In genomic region chr14:57066887-57067513, GRCh38 we compare ENCODE assay signal across 8 cellular contexts.
DNase-seq lines count a peak whose midpoint lies in the region; ATAC-seq and TF ChIP-seq lines count a peak whose summit lies in the region.

No MANE protein-coding gene starts in this region.

- TF ChIP-seq CTCF in 22Rv1 (IDR thresholded peaks at IDR 0.05): peak; percentile 92

- peak; percentile 9 for DNase-seq in KG1 (lab: John Stamatoyannopoulos, UW)
- peak; percentile 21 for DNase-seq in T-helper 2 cell treated with Interferon-gamma antibody and Interleukin-4, amounts not matched to agents 5 μg/mL and 100 μg/mL, for 36 hours (ENCODE audit: low spot score)
- peak; percentile 1 for DNase-seq in fibroblast of peridontal ligament (ENCODE audit: extremely low read depth)
- DNase-seq in retina: peak; percentile 74
- DNase-seq in GDM1 (lab: John Stamatoyannopoulos, UW): no peak

- H3K4me3 Mint-ChIP-seq in T-helper 2 cell treated with Interferon-gamma antibody and Interleukin-4, amounts not matched to agents 5 μg/mL and 100 μg/mL, for 36 hours: no peak overlapping the region

- H3K9me3 Mint-ChIP-seq in T-helper 2 cell treated with Interferon-gamma antibody and Interleukin-4, amounts not matched to agents 5 μg/mL and 100 μg/mL, for 36 hours: no peaks in the 10 kb centered on the region

- H3K27ac ChIP-seq in 22Rv1: no peak overlapping the region

- ATAC-seq in GM18498 (IDR thresholded peaks at IDR 0.05; ENCODE audit: unreplicated experiment) (peak; percentile 79), HG02763 (IDR thresholded peaks at IDR 0.05; ENCODE audit: unreplicated experiment) (no peak)

- H3K27me3 Mint-ChIP-seq in T-helper 2 cell treated with Interferon-gamma antibody and Interleukin-4, amounts not matched to agents 5 μg/mL and 100 μg/mL, for 36 hours (ENCODE audit: low read depth): peaks cover 37% of the 10 kb centered on the region

- no peak overlapping the region for H3K27ac Mint-ChIP-seq in T-helper 2 cell treated with Interferon-gamma antibody and Interleukin-4, amounts not matched to agents 5 μg/mL and 100 μg/mL, for 36 hours

- no peaks in the 10 kb centered on the region for H3K36me3 Mint-ChIP-seq in T-helper 2 cell treated with Interferon-gamma antibody and Interleukin-4, amounts not matched to agents 5 μg/mL and 100 μg/mL, for 36 hours (ENCODE audit: low read depth)

- H3K4me1 Mint-ChIP-seq in T-helper 2 cell treated with Interferon-gamma antibody and Interleukin-4, amounts not matched to agents 5 μg/mL and 100 μg/mL, for 36 hours (ENCODE audit: low read depth): peaks cover 1% of the 10 kb centered on the region
